8 cellular contexts compared by ENCODE assay signal in the genomic region with DNA sequence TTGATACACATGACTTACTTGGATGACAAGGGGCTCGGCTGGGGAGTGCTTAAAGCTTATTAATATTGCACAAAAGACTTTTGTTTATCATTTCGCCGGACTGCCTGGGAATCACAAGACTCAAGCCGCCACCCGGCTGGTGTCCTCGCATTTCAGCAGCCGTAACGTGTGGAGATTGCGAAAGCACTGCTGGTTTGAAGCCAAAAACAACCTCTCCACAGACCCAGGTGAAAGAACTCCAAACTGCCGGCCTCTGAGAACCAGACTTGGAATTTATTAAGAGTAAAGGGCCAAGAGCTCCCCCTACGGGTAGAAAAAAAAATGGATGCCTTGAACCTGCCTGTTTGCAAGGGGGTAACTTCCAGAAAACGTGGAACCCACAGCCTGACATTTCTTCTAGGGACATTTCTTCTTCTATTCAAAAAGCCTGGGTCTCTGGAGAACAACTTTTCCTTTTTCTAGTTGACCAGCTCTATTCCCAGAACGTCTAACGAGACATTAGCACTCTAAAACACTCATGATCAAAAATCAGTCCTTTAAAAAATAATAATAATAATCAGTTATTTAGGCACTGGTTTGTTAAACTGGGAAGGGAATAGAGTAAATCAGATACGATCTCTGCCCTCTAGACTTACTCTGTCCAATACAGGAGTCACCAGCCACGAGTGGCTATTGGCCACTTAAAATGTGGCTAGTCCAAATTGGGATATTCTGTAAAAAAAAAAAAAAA.
DNase-seq lines count a peak whose midpoint lies in the region; ATAC-seq and TF ChIP-seq lines count a peak whose summit lies in the region.

No MANE protein-coding gene starts in this region.

- H3K27ac ChIP-seq in SK-N-MC (peak overlapping the region; percentile 53; the same call in 1 of the 2 replicates), colonic mucosa (no peak overlapping the region)

- TF ChIP-seq CTCF in BJ (IDR thresholded peaks at IDR 0.05; ENCODE audit: insufficient read depth, low read depth, low read length) (peak; percentile 81), colonic mucosa (IDR thresholded peaks at IDR 0.05) (peak; percentile 74)

- H3K4me1 ChIP-seq in colonic mucosa, result no peaks in the 10 kb centered on the region

- POLR2A ChIA-PET in BJ (lab: Charles Lee), result interaction anchor here (0.5 kb wide), 1 partner anchor 69 kb away, joined by 3 read pairs; no protein-coding TSS in a partner anchor

- CTCF ChIA-PET in BJ (lab: Yijun Ruan, JAX), result interaction anchor here (0.5 to 2.0 kb wide), 18 partner anchors 9 to 452 kb away, joined by 3 to 8 read pairs (median 4); no protein-coding TSS in a partner anchor

- ATAC-seq in HG03045 (IDR thresholded peaks at IDR 0.05; ENCODE audit: unreplicated experiment), result no peak

- intact Hi-C loops in colonic mucosa (cut with DNase I), result loop anchor here (10.0 kb wide), 2 partner anchors 1262 to 1422 kb away; no protein-coding TSS in a partner anchor

- peak; percentile 83 for DNase-seq in BJ (ENCODE audit: low read depth)
- DNase-seq in GM19240 (ENCODE audit: insufficient read length, low spot score), result peak; percentile 29
- DNase-seq in NCI-H1105 (lab: John Stamatoyannopoulos, UW), result peak; percentile 93
- DNase-seq in SK-N-MC (ENCODE audit: low read depth, low spot score), result peak; percentile 83
- peak; percentile 82 for DNase-seq in colonic mucosa
- peak; percentile 90 for DNase-seq in kidney glomerular epithelial cell (lab: John Stamatoyannopoulos, UW)
- DNase-seq in stimulated activated CD4-positive, alpha-beta T cell treated with anti-CD3 and anti-CD28 coated beads, Interleukin-2, amount 100 ng/mL, for 48 hours, result peak; percentile 34 to 45

- H3K4me3 ChIP-seq in BJ (ENCODE audit: low read depth, low read length), result no peak overlapping the region
- peak overlapping the region; percentile 72 for H3K4me3 ChIP-seq in SK-N-MC
- no peak overlapping the region for H3K4me3 ChIP-seq in colonic mucosa

- H3K27me3 ChIP-seq in BJ (ENCODE audit: control insufficient read depth, insufficient read depth, low read length) (no peaks in the 10 kb centered on the region), colonic mucosa (no peaks in the 10 kb centered on the region)

- H3K9me3 ChIP-seq in SK-N-MC (ENCODE audit: low read depth, low read length) (no peaks in the 10 kb centered on the region), colonic mucosa (no peaks in the 10 kb centered on the region)

- H3K9ac ChIP-seq in SK-N-MC (ENCODE audit: insufficient read length) (peak overlapping the region; percentile 30), colonic mucosa (ENCODE audit: low read depth in 2 of 2, low read length in 2 of 2) (no peak overlapping the region)

- no peaks in the 10 kb centered on the region for H3K36me3 ChIP-seq in BJ (ENCODE audit: control insufficient read depth, insufficient read depth, low read length)
- no peaks in the 10 kb centered on the region for H3K36me3 ChIP-seq in SK-N-MC (ENCODE audit: insufficient read depth, low read length)
- H3K36me3 ChIP-seq in colonic mucosa, result no peaks in the 10 kb centered on the region

Comparison
In these comparisons a context has a peak if more than half of its experiments do, and no peak if none do; other contexts are left out.
1. DNase-seq: peak in every context shown above with its lines; median percentile 93 in NCI-H1105; 90 in kidney glomerular epithelial cell; 83 in BJ; 83 in SK-N-MC; 82 in colonic mucosa; 40 in stimulated activated CD4-positive, alpha-beta T cell treated with anti-CD3 and anti-CD28 coated beads, Interleukin-2, amount 100 ng/mL, for 48 hours; 29 in GM19240.